8 cellular contexts compared by ENCODE assay signal in genomic region chr11:62560566-62561103, GRCh38. TPM values are rescaled to one million over a fixed set of nuclear protein-coding genes. Genes with fewer than 3 reads are reported as not detected.
DNase-seq lines count a peak whose midpoint lies in the region; ATAC-seq and TF ChIP-seq lines count a peak whose summit lies in the region.

No MANE protein-coding gene starts in this region.

- TF ChIP-seq POLR2A in esophagus squamous epithelium (IDR thresholded peaks at IDR 0.05) (no peak), testis (IDR thresholded peaks at IDR 0.05) (no peak)

- H3K27ac Mint-ChIP-seq in naive thymus-derived CD8-positive, alpha-beta T cell = peak overlapping the region; percentile 63 to 100 (median 76)

- H3K4me1 ChIP-seq in esophagus squamous epithelium (peaks cover 35 to 78% (median 61%) of the 10 kb centered on the region in 3 donors), testis (peaks cover 28% of the 10 kb centered on the region)

- H3K4me1 Mint-ChIP-seq in naive thymus-derived CD8-positive, alpha-beta T cell = peaks cover 28 to 64% (median 54%) of the 10 kb centered on the region in 4 donors

- peak; percentile 98 for DNase-seq in A172 (ENCODE audit: low spot score)
- peak; percentile 92 for DNase-seq in NOMO-1 treated with DMSO at 0.1 percent for 48 hours (lab: John Stamatoyannopoulos, UW; ENCODE audit: unreplicated experiment)
- peak; percentile 79 for DNase-seq in activated T-cell treated with anti-CD3 and anti-CD28 coated beads for 4 hours
- no peak for DNase-seq in esophagus squamous epithelium (lab: John Stamatoyannopoulos, UW)
- DNase-seq in naive thymus-derived CD8-positive, alpha-beta T cell = peak; percentile 60 to 89 (median 70)
- peak; percentile 86 for DNase-seq in testis

- ATAC-seq in naive thymus-derived CD8-positive, alpha-beta T cell = peak; percentile 10 to 17
- no peak for ATAC-seq in HG02981 (IDR thresholded peaks at IDR 0.05; ENCODE audit: unreplicated experiment)

- peaks cover 19 to 71% (median 21%) of the 10 kb centered on the region in 3 donors for H3K36me3 ChIP-seq in esophagus squamous epithelium
- H3K36me3 ChIP-seq in testis (ENCODE audit: low read depth, missing control alignments) = no peaks in the 10 kb centered on the region

- POLR2A ChIA-PET in naive thymus-derived CD8-positive, alpha-beta T cell (lab: Charles Lee) = interaction anchor here (0.7 to 11.1 kb wide), 12 partner anchors 10 to 194 kb away, joined by 3 to 207 read pairs (median 4); partner anchors contain the start of genes AHNAK and EEF1G

- H3K27me3 ChIP-seq in esophagus squamous epithelium = no peaks in the 10 kb centered on the region
- H3K27me3 ChIP-seq in testis = no peaks in the 10 kb centered on the region

- H3K36me3 Mint-ChIP-seq in naive thymus-derived CD8-positive, alpha-beta T cell = peaks cover 0 to 65% (median 13%) of the 10 kb centered on the region in 3 donors

- H3K27me3 Mint-ChIP-seq in naive thymus-derived CD8-positive, alpha-beta T cell = no peaks in the 10 kb centered on the region

- 23 to 24% methylated on average over 2 of the region's 2 CpGs for WGBS in esophagus squamous epithelium, 2 donors
- 36 to 43% methylated on average over 2 of the region's 2 CpGs for WGBS in testis, 2 donors

- no peaks in the 10 kb centered on the region for H3K9me3 ChIP-seq in esophagus squamous epithelium
- H3K9me3 ChIP-seq in testis = no peaks in the 10 kb centered on the region

- H3K9me3 Mint-ChIP-seq in naive thymus-derived CD8-positive, alpha-beta T cell = no peaks in the 10 kb centered on the region

- peak overlapping the region in 1 of 10 donors; percentile 29 for H3K4me3 Mint-ChIP-seq in naive thymus-derived CD8-positive, alpha-beta T cell

- peak; percentile 68 for TF ChIP-seq CTCF in GM12875 (IDR thresholded peaks at IDR 0.05; ENCODE audit: borderline replicate concordance, insufficient read depth, low read depth, low read length)
- TF ChIP-seq CTCF in esophagus squamous epithelium (IDR thresholded peaks at IDR 0.05) = peak; percentile 73 to 94 (median 89)
- TF ChIP-seq CTCF in testis (IDR thresholded peaks at IDR 0.05) = peak; percentile 49 to 72 (median 67)

- H3K27ac ChIP-seq in esophagus squamous epithelium (peak overlapping the region; percentile 86 to 95 (median 94)), testis (peak overlapping the region; percentile 15 to 76)

- intact Hi-C loops in esophagus squamous epithelium (cut with DNase I) = no loop called here
- intact Hi-C loops in testis (cut with DNase I; ENCODE audit: low total_unique reads) = no loop called here

- H3K4me3 ChIP-seq in GM12875 (ENCODE audit: low read depth, low read length) = no peak overlapping the region
- H3K4me3 ChIP-seq in esophagus squamous epithelium = peak overlapping the region in 2 of 4 donors; percentile 1 to 36
- no peak overlapping the region for H3K4me3 ChIP-seq in testis

RNA-seq across cellular contexts. Expression of gene EEF1G, which starts 13.1 kb away (rescaled TPM):
- 1,294 and 1,343 TPM in 2 replicates for total RNA-seq in A172 (2014; rRNA removed; shearing (Covaris generic))
- total RNA-seq in esophagus squamous epithelium (1,000 to 10,000 TPM; 1,144 to 2,095 (median 1,685) TPM), testis (100 to 1,000 TPM; 607 to 868 TPM)
- 1,000 to 10,000 TPM; 2,038 to 2,092 TPM for total RNA-seq in naive thymus-derived CD8-positive, alpha-beta T cell
- polyA plus RNA-seq in naive thymus-derived CD8-positive, alpha-beta T cell = 1,000 to 10,000 TPM; 1,637 to 2,152 (median 1,960) TPM
- polyA plus RNA-seq in testis (ENCODE audit: insufficient read depth, low read depth, low replicate concordance) = 1,165 TPM

RNA-seq across cellular contexts. Expression of gene AHNAK, which starts 14.0 kb away (rescaled TPM):
- total RNA-seq in A172 (2014; rRNA removed; shearing (Covaris generic)) = 298 and 391 TPM in 2 replicates
- total RNA-seq in esophagus squamous epithelium = 1,000 to 10,000 TPM in 2 of 4 donors, 100 to 1,000 TPM in 2; 695 to 1,250 (median 954) TPM
- 100 to 1,000 TPM; 227 to 231 TPM for total RNA-seq in naive thymus-derived CD8-positive, alpha-beta T cell
- polyA plus RNA-seq in naive thymus-derived CD8-positive, alpha-beta T cell = 10 to 100 TPM in 1 of 3 donors, 1 to 10 TPM in 2; 7.7 to 19.8 (median 9.4) TPM
- 100 to 1,000 TPM; 137 to 148 TPM for total RNA-seq in testis
- 95.8 TPM for polyA plus RNA-seq in testis (ENCODE audit: insufficient read depth, low read depth, low replicate concordance)

RNA-seq across cellular contexts. Expression of gene TUT1, which starts 30.7 kb away (rescaled TPM):
- 7.9 and 9.6 TPM in 2 replicates for total RNA-seq in A172 (2014; rRNA removed; shearing (Covaris generic))
- total RNA-seq in esophagus squamous epithelium = 10 to 100 TPM in 1 of 4 donors, 1 to 10 TPM in 3; 5.0 to 12.7 (median 8.0) TPM
- total RNA-seq in naive thymus-derived CD8-positive, alpha-beta T cell = 10 to 100 TPM; 46.4 to 50.9 TPM
- 10 to 100 TPM; 12.8 to 24.4 (median 16.9) TPM for polyA plus RNA-seq in naive thymus-derived CD8-positive, alpha-beta T cell
- total RNA-seq in testis = 10 to 100 TPM; 24.3 to 30.0 TPM
- polyA plus RNA-seq in testis (ENCODE audit: insufficient read depth, low read depth, low replicate concordance) = 25.0 TPM

RNA-seq across cellular contexts. Expression of gene MTA2, which starts 41.0 kb away (rescaled TPM):
- 114 and 139 TPM in 2 replicates for total RNA-seq in A172 (2014; rRNA removed; shearing (Covaris generic))
- total RNA-seq in esophagus squamous epithelium (100 to 1,000 TPM; 103 to 132 (median 111) TPM), testis (100 to 1,000 TPM in 1 of 2 donors, 10 to 100 TPM in 1; 97.2 to 115 TPM)
- 100 to 1,000 TPM; 170 to 178 TPM for total RNA-seq in naive thymus-derived CD8-positive, alpha-beta T cell
- polyA plus RNA-seq in naive thymus-derived CD8-positive, alpha-beta T cell = 10 to 100 TPM; 15.8 to 32.6 (median 21.5) TPM
- polyA plus RNA-seq in testis (ENCODE audit: insufficient read depth, low read depth, low replicate concordance) = 87.6 TPM

RNA-seq across cellular contexts. Expression of gene EML3, which starts 51.9 kb away (rescaled TPM):
- 16.0 and 19.5 TPM in 2 replicates for total RNA-seq in A172 (2014; rRNA removed; shearing (Covaris generic))
- 10 to 100 TPM; 34.7 to 58.6 (median 53.6) TPM for total RNA-seq in esophagus squamous epithelium
- 100 to 1,000 TPM; 251 to 255 TPM for total RNA-seq in naive thymus-derived CD8-positive, alpha-beta T cell
- 10 to 100 TPM; 14.8 to 23.7 (median 15.7) TPM for polyA plus RNA-seq in naive thymus-derived CD8-positive, alpha-beta T cell
- total RNA-seq in testis = 10 to 100 TPM; 39.3 to 57.8 TPM
- 29.3 TPM for polyA plus RNA-seq in testis (ENCODE audit: insufficient read depth, low read depth, low replicate concordance)
